8 cellular contexts compared by ENCODE assay signal in the genomic region with DNA sequence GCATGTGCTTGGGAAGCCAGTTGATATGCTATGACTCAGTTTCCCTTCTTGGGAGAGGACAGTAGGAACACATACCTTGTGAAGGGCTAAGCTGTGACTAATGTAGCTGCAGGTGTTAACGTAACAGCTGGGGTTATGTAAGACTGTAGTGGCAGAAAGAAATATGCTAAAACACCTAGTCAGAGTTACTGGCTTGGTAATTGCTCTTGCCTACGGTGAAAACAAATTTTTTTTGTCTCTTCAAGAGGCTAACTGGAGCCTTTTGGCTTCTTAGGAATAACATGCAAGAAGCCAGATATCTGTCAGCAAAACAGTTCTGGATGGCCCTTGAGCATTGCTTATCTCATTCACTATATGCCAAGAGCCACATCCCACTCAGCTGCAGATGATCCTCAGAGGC. TPM values are rescaled to one million over a fixed set of nuclear protein-coding genes. Genes with fewer than 3 reads are reported as not detected.
DNase-seq lines count a peak whose midpoint lies in the region; ATAC-seq and TF ChIP-seq lines count a peak whose summit lies in the region.

No MANE protein-coding gene starts in this region.

- no peaks in the 10 kb centered on the region for H3K36me3 ChIP-seq in BE2C

- H3K36me3 Mint-ChIP-seq in chondrocyte (ENCODE audit: low read depth) (no peaks in the 10 kb centered on the region), natural killer cell (no peaks in the 10 kb centered on the region)

- H3K4me3 Mint-ChIP-seq in chondrocyte (ENCODE audit: unreplicated experiment) = peak overlapping the region; percentile 80
- peak overlapping the region; percentile 97 for H3K4me3 Mint-ChIP-seq in natural killer cell

- no peaks in the 10 kb centered on the region for H3K9me3 ChIP-seq in BE2C

- H3K9me3 Mint-ChIP-seq in chondrocyte (ENCODE audit: low read depth) (no peaks in the 10 kb centered on the region), natural killer cell (no peaks in the 10 kb centered on the region)

- H3K27ac Mint-ChIP-seq in chondrocyte (ENCODE audit: unreplicated experiment) (no peak overlapping the region), natural killer cell (peak overlapping the region in 1 of 2 donors; percentile 93)

- intact Hi-C loops in natural killer cell (cut with micrococcal nuclease) = no loop called here

- H3K4me3 ChIP-seq in BE2C (ENCODE audit: low read depth, low read length) = peak overlapping the region; percentile 84
- H3K4me3 ChIP-seq in LNCaP clone FGC (ENCODE audit: low read depth, low read length) = peak overlapping the region; percentile 84

- TF ChIP-seq CTCF in BE2C (IDR thresholded peaks at IDR 0.05; ENCODE audit: low read depth, low read length) = no peak
- no peak for TF ChIP-seq CTCF in LNCaP clone FGC (IDR thresholded peaks at IDR 0.05; ENCODE audit: control insufficient read depth, extremely low read depth, insufficient read depth)
- no peak for TF ChIP-seq CTCF in chondrocyte (IDR thresholded peaks at IDR 0.05)
- TF ChIP-seq CTCF in natural killer cell (IDR thresholded peaks at IDR 0.05) = no peak

- no peak for DNase-seq in BE2C
- no peak for DNase-seq in LNCaP clone FGC (ENCODE audit: low read depth)
- no peak for DNase-seq in chondrocyte (ENCODE audit: low spot score)
- no peak for DNase-seq in natural killer cell
- no peak for DNase-seq in EL
- no peak for DNase-seq in activated CD4-positive, CD25-positive, alpha-beta regulatory T cell (lab: John Stamatoyannopoulos, UW)

- no peaks in the 10 kb centered on the region for H3K27me3 ChIP-seq in BE2C

- H3K4me1 Mint-ChIP-seq in chondrocyte (ENCODE audit: low read depth) (peaks cover 68% of the 10 kb centered on the region), natural killer cell (peaks cover 73 to 77% of the 10 kb centered on the region in 2 donors)

- ATAC-seq in natural killer cell (no peak), GM19351 (IDR thresholded peaks at IDR 0.05; ENCODE audit: unreplicated experiment) (no peak), HG03460 (IDR thresholded peaks at IDR 0.05; ENCODE audit: unreplicated experiment) (no peak)

- peaks cover 12% of the 10 kb centered on the region for H3K4me1 ChIP-seq in BE2C

- H3K27me3 Mint-ChIP-seq in chondrocyte (ENCODE audit: low read depth) (no peaks in the 10 kb centered on the region), natural killer cell (ENCODE audit: low read depth in 2 of 2) (no peaks in the 10 kb centered on the region)

RNA-seq across cellular contexts. Expression of a gene that starts 1.4 kb away (rescaled TPM):
- polyA plus RNA-seq in BE2C (2012; ENCODE audit: insufficient read depth, insufficient read length, low read depth) = 9.4 TPM
- 24.9 to 36.6 TPM (median 27.2 TPM) in 3 replicates for total RNA-seq in chondrocyte
- 10 to 100 TPM; 44.8 to 55.4 (median 49.0) TPM for total RNA-seq in natural killer cell

RNA-seq across cellular contexts. Expression of a gene that starts 52.2 kb away (rescaled TPM):
- 9.2 TPM for polyA plus RNA-seq in BE2C (2012; ENCODE audit: insufficient read depth, insufficient read length, low read depth)
- 4.9 to 5.4 TPM (median 5.2 TPM) in 3 replicates for total RNA-seq in chondrocyte
- 10 to 100 TPM; 20.3 to 36.4 (median 28.7) TPM for total RNA-seq in natural killer cell
